ENCODE assay signal across 8 cellular contexts in genomic region chr3:150384517-150385212, GRCh38. TPM values are rescaled to one million over a fixed set of nuclear protein-coding genes. Genes with fewer than 3 reads are reported as not detected.
DNase-seq lines count a peak whose midpoint lies in the region; ATAC-seq and TF ChIP-seq lines count a peak whose summit lies in the region.

No MANE protein-coding gene starts in this region.

- peak overlapping the region; percentile 63 for H3K4me2 ChIP-seq in OCI-LY1 (ENCODE audit: low read length)

- H3K27ac ChIP-seq in OCI-LY1 (ENCODE audit: low read depth, low read length, poor library complexity, severe bottlenecking) = peak overlapping the region; percentile 38
- H3K27ac ChIP-seq in iPS-20b (ENCODE audit: low read length) = no peak overlapping the region
- no peak overlapping the region for H3K27ac ChIP-seq in foreskin keratinocyte

- no peaks in the 10 kb centered on the region for H4K20me1 ChIP-seq in OCI-LY1 (ENCODE audit: insufficient read depth, low read length)

- H2AFZ ChIP-seq in OCI-LY1 (ENCODE audit: low read length) = peak overlapping the region; percentile 63

- H3K9me3 ChIP-seq in OCI-LY1 (ENCODE audit: low read length) = no peaks in the 10 kb centered on the region
- H3K9me3 ChIP-seq in iPS-20b (ENCODE audit: insufficient read depth, low read depth, low read length) = no peaks in the 10 kb centered on the region

- peaks cover 19% of the 10 kb centered on the region for H3K4me1 ChIP-seq in OCI-LY1 (ENCODE audit: insufficient read depth, low read length, severe bottlenecking)
- H3K4me1 ChIP-seq in iPS-20b (ENCODE audit: insufficient read depth, low read length) = peaks cover 7% of the 10 kb centered on the region; the same call in 1 of the 2 replicates
- H3K4me1 ChIP-seq in foreskin keratinocyte = no peaks in the 10 kb centered on the region

- no peaks in the 10 kb centered on the region for H3K79me2 ChIP-seq in OCI-LY1 (ENCODE audit: insufficient read depth, low read length)

- no peaks in the 10 kb centered on the region for H3F3A ChIP-seq in OCI-LY1 (ENCODE audit: insufficient read depth, low read length)

- H3K4me3 ChIP-seq in OCI-LY1 (ENCODE audit: low read depth, low read length, poor library complexity, severe bottlenecking) (peak overlapping the region; percentile 47), iPS-20b (ENCODE audit: low read length) (peak overlapping the region; percentile 27; the same call in 1 of the 2 replicates)

- H3K9ac ChIP-seq in OCI-LY1 (ENCODE audit: low read length) (peak overlapping the region; percentile 34; the same call in 1 of the 2 replicates), iPS-20b (ENCODE audit: low read depth, low read length) (peak overlapping the region; percentile 28; the same call in 1 of the 2 replicates)

- ATAC-seq in GM18873 (IDR thresholded peaks at IDR 0.05; ENCODE audit: low FRiP score, unreplicated experiment) (peak; percentile 99), HG02884 (IDR thresholded peaks at IDR 0.05; ENCODE audit: unreplicated experiment) (peak; percentile 99), foreskin keratinocyte (no peak)

- no peaks in the 10 kb centered on the region for H3K9me2 ChIP-seq in OCI-LY1 (ENCODE audit: low read depth, low read length)

- no peaks in the 10 kb centered on the region for H3K36me3 ChIP-seq in OCI-LY1 (ENCODE audit: insufficient read depth, low read length)
- no peaks in the 10 kb centered on the region for H3K36me3 ChIP-seq in iPS-20b (ENCODE audit: insufficient read depth, low read depth, low read length)

- peak; percentile 19 for DNase-seq in activated effector memory CD4-positive, alpha-beta T cell treated with Interleukin-2 at 50 U/mL for 16 hours
- peak; percentile 6 to 29 (median 10) for DNase-seq in stimulated activated CD4-positive, alpha-beta T cell treated with anti-CD3 and anti-CD28 coated beads, TNF-alpha, amount 100 ng/mL, for 24 hours (ENCODE audit: low read depth in 3 of 3)
- DNase-seq in 8988T (no peak), foreskin keratinocyte (no peak)

- TF ChIP-seq CTCF in OCI-LY1 (IDR thresholded peaks at IDR 0.05; ENCODE audit: low read length) (peak; percentile 65), foreskin keratinocyte (conservative IDR thresholded peaks at IDR 0.05) (no peak)

- H3K27me3 ChIP-seq in OCI-LY1 (ENCODE audit: insufficient read depth, low read length) (no peaks in the 10 kb centered on the region), iPS-20b (ENCODE audit: insufficient read depth, low read length) (no peaks in the 10 kb centered on the region), foreskin keratinocyte (no peaks in the 10 kb centered on the region)

RNA-seq across cellular contexts. Expression of gene TSC22D2, which starts 23.4 kb away (rescaled TPM):
- 19.7 and 22.3 TPM in 2 replicates for total RNA-seq in foreskin keratinocyte
- 7.2 and 9.4 TPM in 2 replicates for polyA plus RNA-seq in foreskin keratinocyte

Comparison
In these comparisons a context has a peak if more than half of its experiments do, and no peak if none do; other contexts are left out.
1. DNase-seq: peak in activated effector memory CD4-positive, alpha-beta T cell treated with Interleukin-2 at 50 U/mL for 16 hours (single experiment) and stimulated activated CD4-positive, alpha-beta T cell treated with anti-CD3 and anti-CD28 coated beads, TNF-alpha, amount 100 ng/mL, for 24 hours (3 of 3); none in 8988T (single experiment) and foreskin keratinocyte (0 of 2).